8 cellular contexts compared by ENCODE assay signal in genomic region chr7:149625339-149625946, GRCh38.
DNase-seq lines count a peak whose midpoint lies in the region; ATAC-seq and TF ChIP-seq lines count a peak whose summit lies in the region.

No MANE protein-coding gene starts in this region.

- H3K27me3 Mint-ChIP-seq in glutamatergic neuron (ENCODE audit: unreplicated experiment): peaks cover 6% of the 10 kb centered on the region
- peaks cover 10% of the 10 kb centered on the region for H3K27me3 Mint-ChIP-seq in type B pancreatic cell

- peak overlapping the region; percentile 74 for H3K4me3 Mint-ChIP-seq in glutamatergic neuron (ENCODE audit: unreplicated experiment)
- peak overlapping the region; percentile 92 for H3K4me3 Mint-ChIP-seq in type B pancreatic cell

- no peak overlapping the region for H3K27ac Mint-ChIP-seq in glutamatergic neuron (ENCODE audit: unreplicated experiment)
- H3K27ac Mint-ChIP-seq in type B pancreatic cell: peak overlapping the region; percentile 67

- ATAC-seq in HG02852 (IDR thresholded peaks at IDR 0.05; ENCODE audit: unreplicated experiment): peak; percentile 24
- no peak for ATAC-seq in GM18870 (IDR thresholded peaks at IDR 0.05; ENCODE audit: unreplicated experiment)

- H3K9me3 Mint-ChIP-seq in glutamatergic neuron (ENCODE audit: unreplicated experiment) (peaks cover 1% of the 10 kb centered on the region), type B pancreatic cell (no peaks in the 10 kb centered on the region)

- CTCF ChIA-PET in RWPE1 (lab: Yijun Ruan, JAX): interaction anchor here (0.7 to 1.0 kb wide), 5 partner anchors 77 to 730 kb away, joined by 3 to 6 read pairs (median 3); a partner anchor contains a TSS

- H3K4me1 Mint-ChIP-seq in glutamatergic neuron (ENCODE audit: low read depth, unreplicated experiment): peaks cover 7% of the 10 kb centered on the region
- H3K4me1 Mint-ChIP-seq in type B pancreatic cell (ENCODE audit: unreplicated experiment): peaks cover 33% of the 10 kb centered on the region

- no peak overlapping the region; the same call in 1 of the 2 replicates for H3K27ac ChIP-seq in RWPE1

- peak; percentile 77 for TF ChIP-seq CTCF in RWPE1 (conservative IDR thresholded peaks at IDR 0.05; ENCODE audit: low read depth)
- TF ChIP-seq CTCF in glutamatergic neuron (IDR thresholded peaks at IDR 0.05; ENCODE audit: partially characterized antibody, unreplicated experiment): no peak
- TF ChIP-seq CTCF in type B pancreatic cell (conservative IDR thresholded peaks at IDR 0.05): peak; percentile 75

- POLR2A ChIA-PET in RWPE1 (lab: Yijun Ruan, JAX; ENCODE audit: low non-redundant PET): interaction anchor here (0.6 kb wide), 1 partner anchor 12 kb away, joined by 5 read pairs; no protein-coding TSS in a partner anchor

- peak; percentile 90 for DNase-seq in DMS 273 (lab: John Stamatoyannopoulos, UW; ENCODE audit: unreplicated experiment)
- peak; percentile 50 for DNase-seq in RWPE1 (ENCODE audit: low spot score)
- peak; percentile 11 to 39 (median 16) for DNase-seq in activated naive CD4-positive, alpha-beta T cell (lab: John Stamatoyannopoulos, UW)
- peak; percentile 64 for DNase-seq in glutamatergic neuron
- peak; percentile 46 for DNase-seq in occipital lobe (lab: John Stamatoyannopoulos, UW)
- DNase-seq in type B pancreatic cell (ENCODE audit: extremely low spot score, unreplicated experiment): no peak

- H3K36me3 Mint-ChIP-seq in glutamatergic neuron (ENCODE audit: unreplicated experiment) (no peaks in the 10 kb centered on the region), type B pancreatic cell (peaks cover 4% of the 10 kb centered on the region)
